Comparison of ENCODE assay signal across 15 cellular contexts in the genomic region with DNA sequence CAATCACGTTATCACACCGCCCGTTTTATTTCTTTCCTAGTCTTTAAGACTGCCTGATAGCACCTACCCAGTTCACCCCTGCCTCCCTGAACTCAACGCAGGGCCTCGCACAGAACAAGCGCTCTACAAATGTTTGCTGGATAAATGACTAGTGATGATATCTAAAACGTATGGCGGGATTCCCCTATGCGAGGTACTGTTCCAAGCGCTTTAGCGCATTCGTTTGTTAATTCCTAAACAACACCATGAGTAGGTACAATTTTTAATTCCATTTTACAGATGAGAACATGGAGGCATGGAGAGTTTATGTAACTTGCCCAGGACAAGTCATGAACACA. TPM values are rescaled to one million over a fixed set of nuclear protein-coding genes. Genes with fewer than 3 reads are reported as not detected.
DNase-seq lines count a peak whose midpoint lies in the region; FAIRE-seq and TF ChIP-seq lines count a peak whose summit lies in the region.
"Had no signal": no experiment of that assay in that cellular context is flagged by ENCODE, and none has a peak within 500 bp of the region (broad histone marks: within the 10 kb centered on the region; RNA-seq: fewer than 3 reads in every experiment).

No MANE protein-coding gene starts in this region.

- peaks cover 30% of the 10 kb centered on the region for H3F3A ChIP-seq in neural progenitor cell (ENCODE audit: low read depth)

- H3K9me3 Mint-ChIP-seq in neural progenitor cell: peaks cover 2% of the 10 kb centered on the region
- H3K9me3 Mint-ChIP-seq: activated naive CD4-positive, alpha-beta T cell treated with anti-CD3 and anti-CD28 coated beads, Interleukin-2, amount 50 U/mL, for 72 hours had no signal

- no peak overlapping the region for H3K9ac ChIP-seq in HUES48 (ENCODE audit: low read depth, low read length)
- no peak overlapping the region for H3K9ac ChIP-seq in H1 (replicated peaks in 1 of 4; ENCODE audit: extremely low read depth in 1 of 4, low read depth in 3 of 4, low read length in 3 of 4)
- H3K9ac ChIP-seq in neural progenitor cell: no peak overlapping the region

- peaks cover 7% of the 10 kb centered on the region for H3K4me1 ChIP-seq in HUES48 (ENCODE audit: control insufficient read depth, insufficient read depth, low read length)
- peaks cover 6 to 18% (median 11%) of the 10 kb centered on the region in 4 experiments for H3K4me1 ChIP-seq in H1 (replicated peaks in 1 of 4; ENCODE audit: control insufficient read depth in 3 of 4, insufficient read depth in 4 of 4, low read length in 3 of 4)
- peaks cover 12% of the 10 kb centered on the region for H3K4me1 ChIP-seq in neural progenitor cell
- peaks cover 2% of the 10 kb centered on the region for H3K4me1 ChIP-seq in osteoblast (ENCODE audit: insufficient read depth, low read length)

- no peaks in the 10 kb centered on the region for H3K79me1 ChIP-seq in H1 (ENCODE audit: low read depth, low read length)

- H3K27me3 Mint-ChIP-seq in neural progenitor cell (ENCODE audit: insufficient read depth, low read depth): peaks cover 79% of the 10 kb centered on the region

- H3K56ac ChIP-seq in H1 (replicated peaks; ENCODE audit: insufficient read length, low read depth, low read length): no peak overlapping the region

- 4% methylated on average over 12 of the region's 12 CpGs; no CpG with 5 or more reads in 1 of the 2 experiments for WGBS in H1 (ENCODE audit: extremely low coverage in 1 of 2, insufficient coverage in 1 of 2, insufficient read length in 1 of 2, insufficient replicate concordance in 2 of 2, low coverage in 1 of 2, low lambda C conversion rate in 2 of 2, missing lambda C conversion rate in 1 of 2), 2 experiments

- H3K27me3 ChIP-seq in HUES48 (ENCODE audit: control insufficient read depth, insufficient read depth, low read length): peaks cover 96% of the 10 kb centered on the region
- peaks cover 63 to 81% (median 76%) of the 10 kb centered on the region in 4 experiments for H3K27me3 ChIP-seq in H1 (replicated peaks in 1 of 4; ENCODE audit: control insufficient read depth in 3 of 4, extremely low read depth in 1 of 4, insufficient read depth in 3 of 4, low read length in 3 of 4)
- H3K27me3 ChIP-seq in neural progenitor cell: peaks cover 100% of the 10 kb centered on the region
- peaks cover 74% of the 10 kb centered on the region for H3K27me3 ChIP-seq in osteoblast (ENCODE audit: insufficient read depth, low read length)

- H2BK120ac ChIP-seq in H1 (replicated peaks; ENCODE audit: low read depth, low read length): no peak overlapping the region

- H3K79me2 ChIP-seq in H1 (ENCODE audit: control insufficient read depth in 1 of 2, insufficient read depth in 2 of 2, low read length in 2 of 2) (no peaks in the 10 kb centered on the region), neural progenitor cell (ENCODE audit: low read depth) (no peaks in the 10 kb centered on the region), osteoblast (ENCODE audit: insufficient read depth, low read length) (no peaks in the 10 kb centered on the region)

- no peak for TF ChIP-seq CTCF in H1 (IDR thresholded peaks at IDR 0.05; ENCODE audit: control extremely low read depth in 1 of 3, insufficient read depth in 1 of 3, low read depth in 1 of 3, low read length in 3 of 3)
- TF ChIP-seq CTCF in neural progenitor cell (IDR thresholded peaks at IDR 0.05): no peak
- no peak for TF ChIP-seq CTCF in osteoblast (IDR thresholded peaks at IDR 0.05; ENCODE audit: extremely low read depth, low read depth, low read length)

- no peak for TF ChIP-seq RAD21 in H1 (IDR thresholded peaks at IDR 0.05 in 1 of 2, conservative IDR thresholded peaks at IDR 0.05 in 1 of 2; ENCODE audit: low read depth in 2 of 2, low read length in 2 of 2)

- peaks cover 12% of the 10 kb centered on the region; the same call in 1 of the 2 replicates for H3K23me2 ChIP-seq in H1 (ENCODE audit: low read depth, low read length)

- no peak overlapping the region for H4K5ac ChIP-seq in H1 (ENCODE audit: insufficient read length, low read depth, low read length)

- H3K23ac ChIP-seq in H1 (ENCODE audit: insufficient read length): no peak overlapping the region

- H3K9me3 ChIP-seq in HUES48 (ENCODE audit: control insufficient read depth, insufficient read depth, low read length) (no peaks in the 10 kb centered on the region), H1 (ENCODE audit: insufficient read depth in 2 of 2, low read depth in 1 of 2, low read length in 1 of 2) (no peaks in the 10 kb centered on the region), neural progenitor cell (ENCODE audit: low read depth) (no peaks in the 10 kb centered on the region), osteoblast (ENCODE audit: low read depth, low read length) (no peaks in the 10 kb centered on the region)
- H3K9me3 ChIP-seq: tibial artery had no signal

- H3K36me3 ChIP-seq in HUES48 (ENCODE audit: control insufficient read depth, insufficient read depth, low read length): no peaks in the 10 kb centered on the region
- no peaks in the 10 kb centered on the region for H3K36me3 ChIP-seq in H1 (ENCODE audit: control insufficient read depth in 2 of 4, insufficient read depth in 4 of 4, low read length in 3 of 4)
- no peaks in the 10 kb centered on the region for H3K36me3 ChIP-seq in neural progenitor cell
- no peaks in the 10 kb centered on the region for H3K36me3 ChIP-seq in osteoblast (ENCODE audit: insufficient read depth, low read length)
- H3K36me3 ChIP-seq: tibial artery had no signal

- H2BK20ac ChIP-seq in H1 (ENCODE audit: low read length): no peak overlapping the region

- no peak overlapping the region for H3K4ac ChIP-seq in H1 (replicated peaks; ENCODE audit: insufficient read length, low read depth, low read length)

- H3K27ac ChIP-seq in HUES48 (ENCODE audit: low read depth, low read length) (no peak overlapping the region), H1 (ENCODE audit: low read depth, low read length) (no peak overlapping the region), neural progenitor cell (no peak overlapping the region), osteoblast (ENCODE audit: low read depth, low read length) (no peak overlapping the region)
- H3K27ac ChIP-seq: tibial artery had no signal

- no peak overlapping the region for H2BK12ac ChIP-seq in H1 (ENCODE audit: low read depth, low read length)

- TF ChIP-seq POLR2A in H1 (IDR thresholded peaks at IDR 0.05; ENCODE audit: control extremely low read depth in 1 of 2, low read depth in 2 of 2, low read length in 2 of 2): no peak

- H2AK5ac ChIP-seq in H1 (ENCODE audit: low read depth, low read length): no peak overlapping the region

- POLR2A ChIA-PET in H1 (lab: Charles Lee; ENCODE audit: partially characterized antibody): interaction anchor here (1.0 to 1.5 kb wide), 2 partner anchors 9 to 10 kb away, joined by 3 to 8 read pairs; no protein-coding TSS in a partner anchor

- CTCF ChIA-PET in H1 (lab: Charles Lee; ENCODE audit: partially characterized antibody): interaction anchor here (0.7 to 2.5 kb wide), 3 partner anchors 28 to 82 kb away, joined by 3 to 6 read pairs (median 5); no protein-coding TSS in a partner anchor

- H3K27ac Mint-ChIP-seq in neural progenitor cell: no peak overlapping the region
- H3K27ac Mint-ChIP-seq: activated naive CD4-positive, alpha-beta T cell treated with anti-CD3 and anti-CD28 coated beads, Interleukin-2, amount 50 U/mL, for 72 hours; immature natural killer cell had no signal

- peaks cover 16 to 31% of the 10 kb centered on the region in 2 experiments for H4K20me1 ChIP-seq in H1 (replicated peaks in 1 of 2; ENCODE audit: control insufficient read depth in 1 of 2, insufficient read depth in 2 of 2, low read length in 2 of 2)
- H4K20me1 ChIP-seq in neural progenitor cell (ENCODE audit: low read depth): peaks cover 68% of the 10 kb centered on the region
- no peaks in the 10 kb centered on the region for H4K20me1 ChIP-seq in osteoblast (ENCODE audit: insufficient read depth, low read length)

- peaks cover 15% of the 10 kb centered on the region for H3K4me1 Mint-ChIP-seq in neural progenitor cell

- no peak for TF ChIP-seq EP300 in H1 (IDR thresholded peaks at IDR 0.05; ENCODE audit: borderline replicate concordance in 1 of 2, low read depth in 2 of 2, low read length in 2 of 2)

- no peak for FAIRE-seq in H1 (lab: Jason Lieb, UNC)
- FAIRE-seq: A204.1, D721Med had no signal

- H3K4me2 ChIP-seq in H1 (ENCODE audit: insufficient read depth in 1 of 2, low read depth in 2 of 2, low read length in 2 of 2) (peak overlapping the region; percentile 88 to 97), neural progenitor cell (peak overlapping the region; percentile 78), osteoblast (ENCODE audit: insufficient read depth, low read length) (no peak overlapping the region)

- no peak overlapping the region for H3K18ac ChIP-seq in H1 (ENCODE audit: extremely low read depth, low read length)

- H3K36me3 Mint-ChIP-seq in neural progenitor cell: no peaks in the 10 kb centered on the region

- peak; percentile 40 for DNase-seq in NCI-H2029 treated with DMSO at 0.1 percent for 48 hours (lab: John Stamatoyannopoulos, UW)
- no peak for DNase-seq in NCI-H2029 (lab: John Stamatoyannopoulos, UW)
- no peak for DNase-seq in H1 (ENCODE audit: low read depth in 1 of 2, low spot score in 2 of 2)
- peak; percentile 25 for DNase-seq in neural progenitor cell (ENCODE audit: low spot score)
- DNase-seq in osteoblast (ENCODE audit: insufficient read length, low spot score, missing footprints): no peak
- no peak for DNase-seq in OCI-M2 (lab: John Stamatoyannopoulos, UW; ENCODE audit: unreplicated experiment)
- no peak for DNase-seq in UCSD-AML1 (lab: John Stamatoyannopoulos, UW; ENCODE audit: unreplicated experiment)
- DNase-seq: activated CD4-positive, CD25-positive, alpha-beta regulatory T cell treated with anti-CD3 and anti-CD28 coated beads, Interleukin-2, amount 50 U/mL, for 72 hours; immature natural killer cell; NCI-H2171; tibial artery had no signal

- peak overlapping the region; percentile 79 for H3K4me3 Mint-ChIP-seq in neural progenitor cell

- H4K91ac ChIP-seq in H1 (replicated peaks; ENCODE audit: insufficient read length, low read length): no peak overlapping the region

- H3K14ac ChIP-seq in H1 (ENCODE audit: insufficient read length): no peak overlapping the region

- H4K8ac ChIP-seq in H1 (ENCODE audit: extremely low read depth, insufficient read depth, low read length): no peak overlapping the region

- H3K4me3 ChIP-seq in HUES48 (ENCODE audit: low read depth, low read length) (peak overlapping the region; percentile 52), H1 (ENCODE audit: extremely low read depth in 1 of 4, insufficient read depth in 2 of 4, low read depth in 3 of 4, low read length in 4 of 4) (peak overlapping the region; percentile 21 to 63 (median 30); a peak in 7 of 8 replicates), neural progenitor cell (peak overlapping the region; percentile 43), osteoblast (ENCODE audit: insufficient read depth, low read length) (no peak overlapping the region)

- H2AFZ ChIP-seq in H1 (ENCODE audit: low read length) (no peak overlapping the region), neural progenitor cell (replicated peaks) (no peak overlapping the region), osteoblast (ENCODE audit: low read length) (no peak overlapping the region)

- H2BK15ac ChIP-seq in H1 (ENCODE audit: low read length): no peak overlapping the region

- H2BK5ac ChIP-seq in H1 (ENCODE audit: low read depth, low read length): no peak overlapping the region

RNA-seq across cellular contexts. Expression of gene POU4F3, which starts 6.6 kb away (rescaled TPM):
- total RNA-seq in H1 (2021; fragmentation: NEBNext Ultra II Directional; extraction: Animal tissue kit (Norgen Biotek cat#: 25700)): 0.11 TPM in 1 of 2 replicates, not detected in the other
- 0.09 and 0.22 TPM in 2 replicates for polyA plus RNA-seq in H1 (2011; rRNA removed)
- 0.03 TPM for polyA plus RNA-seq in H1 (2011; cell fraction: cytosol; rRNA removed)
- polyA plus RNA-seq in H1 (2011; cell fraction: nucleus; rRNA removed): 0.10 TPM
- 0.07 TPM in 1 of 4 replicates, not detected in the others for polyA plus RNA-seq in H1 (2012, experiment 1 of 2)
- polyA plus RNA-seq in H1 (2012, experiment 2 of 2): not detected
- 0.06 TPM for polyA plus RNA-seq in H1 (2013, experiment 1 of 2)
- 0.06 TPM for polyA plus RNA-seq in H1 (2013, experiment 2 of 2)
- not detected in 2 replicates for polyA minus RNA-seq in H1 (2011; rRNA and poly(A)+ RNA removed)
- polyA minus RNA-seq in H1 (2011; cell fraction: cytosol; rRNA and poly(A)+ RNA removed): not detected
- not detected for polyA minus RNA-seq in H1 (2011; cell fraction: nucleus; rRNA and poly(A)+ RNA removed)
- total RNA-seq in neural progenitor cell (ENCODE audit: low replicate concordance): 0.19 and 0.22 TPM in 2 replicates
- under 0.01 TPM in 1 of 2 replicates, not detected in the other for total RNA-seq in osteoblast
- total RNA-seq: activated naive CD4-positive, alpha-beta T cell treated with anti-CD3 and anti-CD28 coated beads, Interleukin-2, amount 50 U/mL, for 72 hours had no signal
- polyA plus RNA-seq: immature natural killer cell had no signal

Comparison
In these comparisons a context has a peak if more than half of its experiments do, and no peak if none do; other contexts are left out.
1. DNase-seq: peak in NCI-H2029 treated with DMSO at 0.1 percent for 48 hours (single experiment) and neural progenitor cell (single experiment); none in NCI-H2029 (single experiment), H1 (0 of 2), osteoblast (single experiment), OCI-M2 (single experiment) and UCSD-AML1 (single experiment).